ENCODE assay signal across 1 cellular context in the genomic region with DNA sequence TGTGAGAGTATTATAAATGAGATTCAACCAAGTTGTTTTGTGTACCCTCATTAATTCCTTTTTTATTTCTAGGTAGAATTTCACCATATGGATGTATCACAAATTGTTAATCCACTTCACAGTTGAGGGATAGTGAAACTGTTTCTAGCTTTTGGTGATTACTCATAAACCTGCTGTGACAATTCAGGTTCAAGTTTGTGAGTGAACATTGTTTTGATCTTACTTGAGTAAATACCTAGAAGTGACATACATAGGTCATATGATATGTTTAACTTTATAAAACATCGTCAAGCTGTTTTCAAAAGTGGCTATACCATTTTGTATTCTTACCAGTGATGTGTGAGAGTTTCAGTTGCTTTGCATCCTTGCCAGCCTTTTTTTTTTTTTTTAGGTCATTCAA.
TF ChIP-seq lines count a peak whose summit lies in the region.

No MANE protein-coding gene starts in this region.

TF ChIP-seq in GM23338, 12 proteins besides CTCF, POLR2A, EP300 and RAD21 (continued from another document):
- TF ChIP-seq, protein P1, sequence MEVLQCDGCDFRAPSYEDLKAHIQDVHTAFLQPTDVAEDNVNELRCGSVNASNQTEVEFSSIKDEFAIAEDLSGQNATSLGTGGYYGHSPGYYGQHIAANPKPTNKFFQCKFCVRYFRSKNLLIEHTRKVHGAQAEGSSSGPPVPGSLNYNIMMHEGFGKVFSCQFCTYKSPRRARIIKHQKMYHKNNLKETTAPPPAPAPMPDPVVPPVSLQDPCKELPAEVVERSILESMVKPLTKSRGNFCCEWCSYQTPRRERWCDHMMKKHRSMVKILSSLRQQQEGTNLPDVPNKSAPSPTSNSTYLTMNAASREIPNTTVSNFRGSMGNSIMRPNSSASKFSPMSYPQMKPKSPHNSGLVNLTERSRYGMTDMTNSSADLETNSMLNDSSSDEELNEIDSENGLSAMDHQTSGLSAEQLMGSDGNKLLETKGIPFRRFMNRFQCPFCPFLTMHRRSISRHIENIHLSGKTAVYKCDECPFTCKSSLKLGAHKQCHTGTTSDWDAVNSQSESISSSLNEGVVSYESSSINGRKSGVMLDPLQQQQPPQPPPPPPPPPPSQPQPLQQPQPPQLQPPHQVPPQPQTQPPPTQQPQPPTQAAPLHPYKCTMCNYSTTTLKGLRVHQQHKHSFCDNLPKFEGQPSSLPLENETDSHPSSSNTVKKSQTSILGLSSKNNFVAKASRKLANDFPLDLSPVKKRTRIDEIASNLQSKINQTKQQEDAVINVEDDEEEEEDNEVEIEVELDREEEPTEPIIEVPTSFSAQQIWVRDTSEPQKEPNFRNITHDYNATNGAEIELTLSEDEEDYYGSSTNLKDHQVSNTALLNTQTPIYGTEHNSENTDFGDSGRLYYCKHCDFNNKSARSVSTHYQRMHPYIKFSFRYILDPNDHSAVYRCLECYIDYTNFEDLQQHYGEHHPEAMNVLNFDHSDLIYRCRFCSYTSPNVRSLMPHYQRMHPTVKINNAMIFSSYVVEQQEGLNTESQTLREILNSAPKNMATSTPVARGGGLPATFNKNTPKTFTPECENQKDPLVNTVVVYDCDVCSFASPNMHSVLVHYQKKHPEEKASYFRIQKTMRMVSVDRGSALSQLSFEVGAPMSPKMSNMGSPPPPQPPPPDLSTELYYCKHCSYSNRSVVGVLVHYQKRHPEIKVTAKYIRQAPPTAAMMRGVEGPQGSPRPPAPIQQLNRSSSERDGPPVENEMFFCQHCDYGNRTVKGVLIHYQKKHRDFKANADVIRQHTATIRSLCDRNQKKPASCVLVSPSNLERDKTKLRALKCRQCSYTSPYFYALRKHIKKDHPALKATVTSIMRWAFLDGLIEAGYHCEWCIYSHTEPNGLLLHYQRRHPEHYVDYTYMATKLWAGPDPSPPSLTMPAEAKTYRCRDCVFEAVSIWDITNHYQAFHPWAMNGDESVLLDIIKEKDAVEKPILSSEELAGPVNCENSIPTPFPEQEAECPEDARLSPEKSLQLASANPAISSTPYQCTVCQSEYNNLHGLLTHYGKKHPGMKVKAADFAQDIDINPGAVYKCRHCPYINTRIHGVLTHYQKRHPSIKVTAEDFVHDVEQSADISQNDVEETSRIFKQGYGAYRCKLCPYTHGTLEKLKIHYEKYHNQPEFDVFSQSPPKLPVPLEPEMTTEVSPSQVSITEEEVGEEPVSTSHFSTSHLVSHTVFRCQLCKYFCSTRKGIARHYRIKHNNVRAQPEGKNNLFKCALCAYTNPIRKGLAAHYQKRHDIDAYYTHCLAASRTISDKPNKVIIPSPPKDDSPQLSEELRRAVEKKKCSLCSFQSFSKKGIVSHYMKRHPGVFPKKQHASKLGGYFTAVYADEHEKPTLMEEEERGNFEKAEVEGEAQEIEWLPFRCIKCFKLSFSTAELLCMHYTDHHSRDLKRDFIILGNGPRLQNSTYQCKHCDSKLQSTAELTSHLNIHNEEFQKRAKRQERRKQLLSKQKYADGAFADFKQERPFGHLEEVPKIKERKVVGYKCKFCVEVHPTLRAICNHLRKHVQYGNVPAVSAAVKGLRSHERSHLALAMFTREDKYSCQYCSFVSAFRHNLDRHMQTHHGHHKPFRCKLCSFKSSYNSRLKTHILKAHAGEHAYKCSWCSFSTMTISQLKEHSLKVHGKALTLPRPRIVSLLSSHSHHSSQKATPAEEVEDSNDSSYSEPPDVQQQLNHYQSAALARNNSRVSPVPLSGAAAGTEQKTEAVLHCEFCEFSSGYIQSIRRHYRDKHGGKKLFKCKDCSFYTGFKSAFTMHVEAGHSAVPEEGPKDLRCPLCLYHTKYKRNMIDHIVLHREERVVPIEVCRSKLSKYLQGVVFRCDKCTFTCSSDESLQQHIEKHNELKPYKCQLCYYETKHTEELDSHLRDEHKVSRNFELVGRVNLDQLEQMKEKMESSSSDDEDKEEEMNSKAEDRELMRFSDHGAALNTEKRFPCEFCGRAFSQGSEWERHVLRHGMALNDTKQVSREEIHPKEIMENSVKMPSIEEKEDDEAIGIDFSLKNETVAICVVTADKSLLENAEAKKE (CRISPR knock-in tag; IDR thresholded peaks at IDR 0.05), result no peak
- TF ChIP-seq, protein P2, sequence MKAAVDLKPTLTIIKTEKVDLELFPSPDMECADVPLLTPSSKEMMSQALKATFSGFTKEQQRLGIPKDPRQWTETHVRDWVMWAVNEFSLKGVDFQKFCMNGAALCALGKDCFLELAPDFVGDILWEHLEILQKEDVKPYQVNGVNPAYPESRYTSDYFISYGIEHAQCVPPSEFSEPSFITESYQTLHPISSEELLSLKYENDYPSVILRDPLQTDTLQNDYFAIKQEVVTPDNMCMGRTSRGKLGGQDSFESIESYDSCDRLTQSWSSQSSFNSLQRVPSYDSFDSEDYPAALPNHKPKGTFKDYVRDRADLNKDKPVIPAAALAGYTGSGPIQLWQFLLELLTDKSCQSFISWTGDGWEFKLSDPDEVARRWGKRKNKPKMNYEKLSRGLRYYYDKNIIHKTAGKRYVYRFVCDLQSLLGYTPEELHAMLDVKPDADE (IDR thresholded peaks at IDR 0.05), result no peak
